ENCODE assay signal across 15 cellular contexts in the genomic region with DNA sequence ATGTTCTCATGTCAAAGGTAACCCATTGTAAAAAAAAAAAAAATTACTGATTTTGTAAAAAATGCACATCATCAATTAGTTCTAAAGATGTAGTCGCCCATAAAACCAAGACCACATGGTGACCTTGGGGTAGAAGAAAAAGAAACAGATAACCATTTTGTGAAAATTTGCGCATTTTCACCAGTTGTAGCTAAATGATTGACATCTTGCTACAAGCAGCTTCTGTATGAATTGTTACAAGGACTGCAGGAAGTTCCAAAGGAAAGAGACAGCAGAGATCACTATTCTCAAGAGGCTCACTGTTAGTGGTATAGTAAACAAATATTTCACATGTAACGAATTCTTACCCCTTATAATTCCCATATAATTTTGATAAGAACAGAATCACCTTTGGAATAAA. TPM values are rescaled to one million over a fixed set of nuclear protein-coding genes. Genes with fewer than 3 reads are reported as not detected.
A peak's percentile ranks its signal among the peaks of the same experiment; 100 is the strongest.
DNase-seq lines count a peak whose midpoint lies in the region; ATAC-seq and TF ChIP-seq lines count a peak whose summit lies in the region.
"Had no signal": no experiment of that assay in that cellular context is flagged by ENCODE, and none has a peak within 500 bp of the region (broad histone marks: within the 10 kb centered on the region; RNA-seq: fewer than 3 reads in every experiment).

No MANE protein-coding gene starts in this region.

- DNase-seq in SK-N-SH: no peak
- no peak for DNase-seq in chondrocyte (ENCODE audit: low spot score)
- no peak for DNase-seq in NCI-H526 treated with DMSO at 0.1 percent for 48 hours (lab: John Stamatoyannopoulos, UW)
- DNase-seq in right cardiac atrium: no peak
- DNase-seq: foreskin keratinocyte; immature natural killer cell; stimulated activated CD4-positive, alpha-beta T cell treated with anti-CD3 and anti-CD28 coated beads, Interleukin-4, amount 100 ng/mL, for 4 hours had no signal

- peaks cover 92% of the 10 kb centered on the region for H3K79me2 ChIP-seq in SK-N-SH (ENCODE audit: insufficient read depth)
- peaks cover 3% of the 10 kb centered on the region; the same call in 1 of the 2 replicates for H3K79me2 ChIP-seq in OCI-LY3 (ENCODE audit: low read length)
- peaks cover 6% of the 10 kb centered on the region for H3K79me2 ChIP-seq in parathyroid adenoma

- TF ChIP-seq CTCF in SK-N-SH (IDR thresholded peaks at IDR 0.05) (no peak), OCI-LY3 (IDR thresholded peaks at IDR 0.05; ENCODE audit: low read depth, low read length) (no peak), chondrocyte (IDR thresholded peaks at IDR 0.05) (no peak), parathyroid adenoma (IDR thresholded peaks at IDR 0.05) (no peak)

- H3F3A ChIP-seq in SK-N-SH (replicated peaks; ENCODE audit: insufficient read depth): peaks cover 18% of the 10 kb centered on the region

- H3K4me3 Mint-ChIP-seq in chondrocyte (ENCODE audit: unreplicated experiment): no peak overlapping the region

- peak overlapping the region; percentile 43 for H3K4me2 ChIP-seq in SK-N-SH
- H3K4me2 ChIP-seq in OCI-LY3 (ENCODE audit: low read length): peak overlapping the region; percentile 99
- H3K4me2 ChIP-seq in parathyroid adenoma (ENCODE audit: low read length): no peak overlapping the region

- H3K4me1 ChIP-seq in SK-N-SH (ENCODE audit: control insufficient read depth in 1 of 2, insufficient read depth in 2 of 2, low read depth in 1 of 2, low read length in 1 of 2): peaks cover 3 to 29% of the 10 kb centered on the region in 2 experiments
- peaks cover 26% of the 10 kb centered on the region for H3K4me1 ChIP-seq in OCI-LY3 (ENCODE audit: low read length)
- peaks cover 16% of the 10 kb centered on the region for H3K4me1 ChIP-seq in parathyroid adenoma
- no peaks in the 10 kb centered on the region for H3K4me1 ChIP-seq in right cardiac atrium (ENCODE audit: control insufficient read depth, insufficient read depth, low read length)
- H3K4me1 ChIP-seq: foreskin keratinocyte had no signal

- no peaks in the 10 kb centered on the region for H3K9me2 ChIP-seq in SK-N-SH

- WGBS in SK-N-SH (ENCODE audit: low lambda C conversion rate): 92% methylated on average over 3 of the region's 3 CpGs
- 48% methylated on average over 3 of the region's 3 CpGs for WGBS in right cardiac atrium

- peak overlapping the region; percentile 45; the same call in 1 of the 2 replicates for H3K9ac ChIP-seq in SK-N-SH
- peak overlapping the region; percentile 46; the same call in 1 of the 2 replicates for H3K9ac ChIP-seq in OCI-LY3 (ENCODE audit: low read length)
- no peak overlapping the region for H3K9ac ChIP-seq in parathyroid adenoma

- H2AFZ ChIP-seq in SK-N-SH (ENCODE audit: low read depth): no peak overlapping the region
- H2AFZ ChIP-seq in OCI-LY3 (ENCODE audit: low read depth, low read length): no peak overlapping the region
- no peak overlapping the region for H2AFZ ChIP-seq in parathyroid adenoma

- H3K4me1 Mint-ChIP-seq in chondrocyte (ENCODE audit: low read depth): peaks cover 38% of the 10 kb centered on the region

- H3K27ac Mint-ChIP-seq in chondrocyte (ENCODE audit: unreplicated experiment): peak overlapping the region; percentile 2

- no peak for TF ChIP-seq RAD21 in SK-N-SH (IDR thresholded peaks at IDR 0.05; ENCODE audit: low read length)

- H3K9me3 ChIP-seq in SK-N-SH: no peaks in the 10 kb centered on the region
- H3K9me3 ChIP-seq in OCI-LY3 (ENCODE audit: insufficient read depth, low read length): no peaks in the 10 kb centered on the region
- no peaks in the 10 kb centered on the region for H3K9me3 ChIP-seq in parathyroid adenoma (ENCODE audit: control insufficient read depth, low read length)
- no peaks in the 10 kb centered on the region for H3K9me3 ChIP-seq in right cardiac atrium (ENCODE audit: control insufficient read depth, low read length)

- no peak for TF ChIP-seq EP300 in SK-N-SH (IDR thresholded peaks at IDR 0.05; ENCODE audit: borderline replicate concordance in 1 of 2, low read depth in 1 of 2, low read length in 1 of 2)

- no peaks in the 10 kb centered on the region for H3K9me3 Mint-ChIP-seq in chondrocyte (ENCODE audit: low read depth)
- H3K9me3 Mint-ChIP-seq: immature natural killer cell; stimulated activated naive B cell treated with anti-CD40 and anti-IgM and Interleukin-4, amounts not matched to agents 10 μg/mL and 1 μg/mL and 100 μg/mL, for 72 hours had no signal

- CTCF ChIA-PET in SK-N-SH (lab: Yijun Ruan, JAX): interaction anchor here (0.7 to 1.1 kb wide), 2 partner anchors 328 to 447 kb away, joined by 3 read pairs; no protein-coding TSS in a partner anchor

- intact Hi-C loops in right cardiac atrium (cut with DNase I): no loop called here

- peaks cover 3 to 5% of the 10 kb centered on the region in 2 experiments for H3K36me3 ChIP-seq in SK-N-SH (replicated peaks in 1 of 2; ENCODE audit: control insufficient read depth in 1 of 2, insufficient read depth in 2 of 2, low read length in 1 of 2)
- no peaks in the 10 kb centered on the region for H3K36me3 ChIP-seq in OCI-LY3 (replicated peaks; ENCODE audit: low read depth, low read length)
- H3K36me3 ChIP-seq in parathyroid adenoma (ENCODE audit: control insufficient read depth, insufficient read depth, low read length): no peaks in the 10 kb centered on the region

- no peaks in the 10 kb centered on the region for H3K27me3 ChIP-seq in SK-N-SH (ENCODE audit: insufficient read depth)
- no peaks in the 10 kb centered on the region for H3K27me3 ChIP-seq in OCI-LY3 (ENCODE audit: low read depth, low read length)
- H3K27me3 ChIP-seq in parathyroid adenoma (ENCODE audit: control insufficient read depth, insufficient read depth, low read length): no peaks in the 10 kb centered on the region
- no peaks in the 10 kb centered on the region for H3K27me3 ChIP-seq in right cardiac atrium (ENCODE audit: control insufficient read depth, insufficient read depth)
- H3K27me3 ChIP-seq: foreskin keratinocyte had no signal

- ATAC-seq in SK-N-SH treated with all-trans-retinoic acid at 6 μM for 48 hours (no peak), HG02610 (IDR thresholded peaks at IDR 0.05; ENCODE audit: unreplicated experiment) (no peak), right cardiac atrium (no peak)
- ATAC-seq: foreskin keratinocyte had no signal

- peaks cover 1% of the 10 kb centered on the region for H3K36me3 Mint-ChIP-seq in chondrocyte (ENCODE audit: low read depth)

- POLR2A ChIA-PET in SK-N-SH (lab: Yijun Ruan, JAX): no interaction called here

- H4K20me1 ChIP-seq in SK-N-SH (ENCODE audit: insufficient read depth) (no peaks in the 10 kb centered on the region), OCI-LY3 (ENCODE audit: insufficient read depth, low read length) (no peaks in the 10 kb centered on the region)

- H3K27me3 Mint-ChIP-seq in chondrocyte (ENCODE audit: low read depth): no peaks in the 10 kb centered on the region
- H3K27me3 Mint-ChIP-seq: stimulated activated naive B cell treated with anti-CD40 and anti-IgM and Interleukin-4, amounts not matched to agents 10 μg/mL and 1 μg/mL and 100 μg/mL, for 72 hours had no signal

- H3K27ac ChIP-seq in SK-N-SH (ENCODE audit: low read depth in 2 of 2, low read length in 1 of 2): peak overlapping the region; percentile 62 to 86
- H3K27ac ChIP-seq in OCI-LY3 (ENCODE audit: low read length): no peak overlapping the region
- no peak overlapping the region for H3K27ac ChIP-seq in parathyroid adenoma
- no peak overlapping the region for H3K27ac ChIP-seq in right cardiac atrium (ENCODE audit: low read length)
- H3K27ac ChIP-seq: 22Rv1, foreskin keratinocyte, VCaP had no signal

- H3K4me3 ChIP-seq in SK-N-SH (ENCODE audit: low read depth in 2 of 2, low read length in 1 of 2): no peak overlapping the region; a peak in 1 of 4 replicates
- H3K4me3 ChIP-seq in OCI-LY3 (ENCODE audit: low read length): peak overlapping the region; percentile 70
- H3K4me3 ChIP-seq in parathyroid adenoma (ENCODE audit: low read depth, low read length): peak overlapping the region; percentile 2
- no peak overlapping the region for H3K4me3 ChIP-seq in right cardiac atrium (ENCODE audit: low read length)

TF ChIP-seq in SK-N-SH, 30 proteins besides CTCF, POLR2A, EP300 and RAD21:
- no peak for TF ChIP-seq FOXM1 (IDR thresholded peaks at IDR 0.05; ENCODE audit: low read depth)
- TF ChIP-seq, protein P1, sequence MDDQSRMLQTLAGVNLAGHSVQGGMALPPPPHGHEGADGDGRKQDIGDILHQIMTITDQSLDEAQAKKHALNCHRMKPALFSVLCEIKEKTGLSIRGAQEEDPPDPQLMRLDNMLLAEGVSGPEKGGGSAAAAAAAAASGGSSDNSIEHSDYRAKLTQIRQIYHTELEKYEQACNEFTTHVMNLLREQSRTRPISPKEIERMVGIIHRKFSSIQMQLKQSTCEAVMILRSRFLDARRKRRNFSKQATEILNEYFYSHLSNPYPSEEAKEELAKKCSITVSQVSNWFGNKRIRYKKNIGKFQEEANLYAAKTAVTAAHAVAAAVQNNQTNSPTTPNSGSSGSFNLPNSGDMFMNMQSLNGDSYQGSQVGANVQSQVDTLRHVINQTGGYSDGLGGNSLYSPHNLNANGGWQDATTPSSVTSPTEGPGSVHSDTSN (IDR thresholded peaks at IDR 0.05): 0 out of 2 replicates have a peak, but pooled peaks have one; percentile 21

TF ChIP-seq in SK-N-SH treated with all-trans-retinoic acid at 6 μM for 48 hours, 23 proteins besides CTCF, POLR2A, EP300 and RAD21 (continues in another document):
- TF ChIP-seq ZNF8 (CRISPR knock-in tag; IDR thresholded peaks at IDR 0.05) (no peak), ZNF70 (CRISPR knock-in tag; IDR thresholded peaks at IDR 0.05) (no peak), TCF4 (CRISPR knock-in tag; IDR thresholded peaks at IDR 0.05; ENCODE audit: borderline replicate concordance) (no peak), SNAI2 (CRISPR knock-in tag; IDR thresholded peaks at IDR 0.05) (no peak), ZC3H10 (CRISPR knock-in tag; IDR thresholded peaks at IDR 0.05) (no peak), ZNF565 (CRISPR knock-in tag; conservative IDR thresholded peaks at IDR 0.05; ENCODE audit: low read depth) (no peak), OSR1 (CRISPR knock-in tag; IDR thresholded peaks at IDR 0.05) (no peak), RARB (CRISPR knock-in tag; IDR thresholded peaks at IDR 0.05) (no peak)

RNA-seq across cellular contexts. Expression of gene MAML2, which starts 48.7 kb away (rescaled TPM):
- polyA plus RNA-seq in SK-N-SH (2012; rRNA removed) (20.1 and 24.5 TPM in 2 replicates), right cardiac atrium (2.7 TPM)
- polyA plus RNA-seq in SK-N-SH (2012; cell fraction: cytosol; rRNA removed): 16.5 and 20.7 TPM in 2 replicates
- 8.9 and 22.7 TPM in 2 replicates for polyA plus RNA-seq in SK-N-SH (2012; cell fraction: nucleus; rRNA removed)
- total RNA-seq in chondrocyte (19.0 to 25.2 TPM (median 19.1 TPM) in 3 replicates), right cardiac atrium (1 to 10 TPM; 7.0 to 9.9 (median 7.9) TPM)
- total RNA-seq: G401 had no signal

Comparison
In these comparisons a context has a peak if more than half of its experiments do, and no peak if none do; other contexts are left out.
1. H3K27ac ChIP-seq: peak in SK-N-SH (2 of 2); none in OCI-LY3 (single experiment), parathyroid adenoma (single experiment) and right cardiac atrium (single experiment).
2. H3K4me3 ChIP-seq: peak in OCI-LY3 (single experiment) and parathyroid adenoma (single experiment); none in SK-N-SH (0 of 2) and right cardiac atrium (single experiment).